Comparison of ENCODE assay signal across 14 cellular contexts in the genomic region with DNA sequence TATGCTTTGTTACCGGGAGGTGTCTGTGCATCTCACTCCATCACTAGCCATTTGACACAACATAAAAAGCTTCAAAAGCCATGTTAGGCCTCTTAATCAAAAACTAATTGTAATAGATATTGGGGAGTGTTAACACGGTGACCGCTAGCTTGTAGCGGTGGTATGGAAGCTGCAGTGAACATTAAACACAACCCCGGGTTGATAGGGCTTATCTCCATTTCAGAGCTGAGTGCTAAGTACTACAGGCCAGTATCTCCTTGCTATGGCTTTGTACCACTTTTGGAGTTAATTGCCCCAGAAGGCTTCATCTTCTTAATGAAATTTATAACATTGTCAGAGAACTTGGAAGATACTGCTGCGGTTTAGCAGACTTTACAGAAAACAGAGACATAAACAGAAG.
DNase-seq lines count a peak whose midpoint lies in the region; ATAC-seq, FAIRE-seq and TF ChIP-seq lines count a peak whose summit lies in the region.
"Had no signal": no experiment of that assay in that cellular context is flagged by ENCODE, and none has a peak within 500 bp of the region (broad histone marks: within the 10 kb centered on the region; RNA-seq: fewer than 3 reads in every experiment).

No MANE protein-coding gene starts in this region.

- H3K9me1 ChIP-seq in K562 (ENCODE audit: control insufficient read depth, insufficient read depth, low read length): no peaks in the 10 kb centered on the region

- peak overlapping the region; percentile 23 for H3K4me3 Mint-ChIP-seq in type B pancreatic cell

- H4K8ac ChIP-seq in mesendoderm (ENCODE audit: low read depth, low read length): no peak overlapping the region

- H2BK5ac ChIP-seq in mesendoderm (ENCODE audit: low read length): no peak overlapping the region

- H2AFZ ChIP-seq in K562 (ENCODE audit: low read depth, low read length): 0 out of 2 replicates have a peak overlapping the region, but pooled peaks have one; percentile 2

- H3K79me2 ChIP-seq in K562 (ENCODE audit: control insufficient read depth, insufficient read depth, low read length) (no peaks in the 10 kb centered on the region), mesendoderm (ENCODE audit: control insufficient read depth, insufficient read depth, low read length) (no peaks in the 10 kb centered on the region)

- H3K9me3 Mint-ChIP-seq in type B pancreatic cell: no peaks in the 10 kb centered on the region

- H3K4me1 ChIP-seq in K562 (replicated peaks in 1 of 2; ENCODE audit: control insufficient read depth in 2 of 2, insufficient read depth in 2 of 2, low read length in 2 of 2): no peaks in the 10 kb centered on the region; a peak in 1 of 5 replicates
- H3K4me1 ChIP-seq in mesendoderm (ENCODE audit: control insufficient read depth, low read depth, low read length): no peaks in the 10 kb centered on the region
- H3K4me1 ChIP-seq: BLaER1 treated with 17β-estradiol and CSF1 and Interleukin-3, amounts not matched to agents 10 nM and 100 nM had no signal

- TF ChIP-seq POLR2A in K562 (conservative IDR thresholded peaks at IDR 0.05): no peak

- no peak overlapping the region for H2BK120ac ChIP-seq in mesendoderm (ENCODE audit: low read depth, low read length)

- no peak overlapping the region for H3K56ac ChIP-seq in mesendoderm (ENCODE audit: low read length)

- FAIRE-seq in K562 (lab: Jason Lieb, UNC): peak; percentile 79
- FAIRE-seq: H54 had no signal

- H3K23ac ChIP-seq in mesendoderm (ENCODE audit: low read length): no peak overlapping the region

- peak overlapping the region; percentile 24 for H3K27ac ChIP-seq in AG04450 (ENCODE audit: low read depth, low read length)
- H3K27ac ChIP-seq in K562 (ENCODE audit: extremely low read depth, low read depth, low read length): no peak overlapping the region
- H3K27ac ChIP-seq in mesendoderm (ENCODE audit: low read depth, low read length): no peak overlapping the region
- H3K27ac ChIP-seq: BLaER1 treated with 17β-estradiol and CSF1 and Interleukin-3, amounts not matched to agents 10 nM and 100 nM had no signal

- no peak overlapping the region for H2BK15ac ChIP-seq in mesendoderm (replicated peaks; ENCODE audit: low read depth)

- TF ChIP-seq RAD21 in K562 (CRISPR knock-in tag; conservative IDR thresholded peaks at IDR 0.05 in 1 of 2, IDR thresholded peaks at IDR 0.05 in 1 of 2): no peak

- H3K27me3 Mint-ChIP-seq in type B pancreatic cell: no peaks in the 10 kb centered on the region
- H3K27me3 Mint-ChIP-seq: CD4-positive, CD25-positive, alpha-beta regulatory T cell had no signal

- TF ChIP-seq CTCF in AG04450 (IDR thresholded peaks at IDR 0.05; ENCODE audit: low read depth, low read length) (no peak), K562 (IDR thresholded peaks at IDR 0.05 in 2 of 3, conservative IDR thresholded peaks at IDR 0.05 in 1 of 3; ENCODE audit: insufficient read depth in 2 of 3, low read depth in 1 of 3, low read length in 3 of 3) (no peak), type B pancreatic cell (conservative IDR thresholded peaks at IDR 0.05) (no peak)

- 39% methylated on average over 6 of the region's 6 CpGs for WGBS in K562 (ENCODE audit: insufficient coverage, low coverage, missing lambda C conversion rate)
- WGBS in mesendoderm (ENCODE audit: extremely low coverage, insufficient coverage, low lambda C conversion rate): no CpG with 5 or more reads among the region's 6 CpGs

- no peak for TF ChIP-seq EP300 in K562 (IDR thresholded peaks at IDR 0.05; ENCODE audit: low read length)

- no peak overlapping the region for H3K27ac Mint-ChIP-seq in type B pancreatic cell
- H3K27ac Mint-ChIP-seq: CD4-positive, CD25-positive, alpha-beta regulatory T cell had no signal

- H3K9ac ChIP-seq in K562 (ENCODE audit: insufficient read depth in 1 of 2, low read depth in 2 of 2, low read length in 2 of 2): no peak overlapping the region
- H3K9ac ChIP-seq in mesendoderm (ENCODE audit: low read length): no peak overlapping the region
- H3K9ac ChIP-seq: BLaER1 treated with 17β-estradiol and CSF1 and Interleukin-3, amounts not matched to agents 10 nM and 100 nM had no signal

- POLR2A ChIA-PET in AG04450 (lab: Yijun Ruan, JAX) (no interaction called here), K562 (lab: Yijun Ruan, JAX) (no interaction called here)

- intact Hi-C loops in K562 (cut with micrococcal nuclease): no loop called here

- no peak overlapping the region for H3K18ac ChIP-seq in mesendoderm (ENCODE audit: low read length)

- CTCF ChIA-PET in AG04450 (lab: Charles Lee): no interaction called here
- CTCF ChIA-PET in K562 (lab: Yijun Ruan, JAX; ENCODE audit: low intra/inter-chr PET ratio): no interaction called here

- H3K4me1 Mint-ChIP-seq in type B pancreatic cell (ENCODE audit: unreplicated experiment): peaks cover 46% of the 10 kb centered on the region
- H3K4me1 Mint-ChIP-seq: CD4-positive, CD25-positive, alpha-beta regulatory T cell had no signal

- peaks cover 7% of the 10 kb centered on the region for H3K36me3 Mint-ChIP-seq in type B pancreatic cell
- H3K36me3 Mint-ChIP-seq: CD4-positive, CD25-positive, alpha-beta regulatory T cell had no signal

- no peaks in the 10 kb centered on the region for H4K20me1 ChIP-seq in K562 (replicated peaks; ENCODE audit: control insufficient read depth, insufficient read depth, low read length)
- H4K20me1 ChIP-seq: BLaER1 treated with 17β-estradiol and CSF1 and Interleukin-3, amounts not matched to agents 10 nM and 100 nM had no signal

- H3K27me3 ChIP-seq in AG04450 (ENCODE audit: control insufficient read depth, insufficient read depth, low read length) (no peaks in the 10 kb centered on the region), K562 (ENCODE audit: control insufficient read depth in 2 of 2, insufficient read depth in 2 of 2, low read length in 2 of 2) (no peaks in the 10 kb centered on the region), mesendoderm (ENCODE audit: insufficient read depth, low read length, poor library complexity) (no peaks in the 10 kb centered on the region)
- H3K27me3 ChIP-seq: BLaER1 treated with 17β-estradiol and CSF1 and Interleukin-3, amounts not matched to agents 10 nM and 100 nM had no signal

- H3K4me3 ChIP-seq in AG04450 (ENCODE audit: low read depth, low read length) (no peak overlapping the region), K562 (no peak overlapping the region), mesendoderm (ENCODE audit: low read length) (no peak overlapping the region)
- H3K4me3 ChIP-seq: BLaER1 treated with 17β-estradiol and CSF1 and Interleukin-3, amounts not matched to agents 10 nM and 100 nM had no signal

- ATAC-seq in K562: peak; percentile 50
- ATAC-seq in HG03045 (IDR thresholded peaks at IDR 0.05; ENCODE audit: unreplicated experiment): no peak
- ATAC-seq: HCT116 had no signal

- in situ Hi-C loops in K562 (cut with MboI): no loop called here

- H3K79me1 ChIP-seq in mesendoderm (ENCODE audit: low read length): no peaks in the 10 kb centered on the region

- no TSS peak for BruUV-seq in K562 (replicated peaks; lab: Mats Ljungman, UMichigan)

- H3K4ac ChIP-seq in mesendoderm (ENCODE audit: low read depth, low read length): no peak overlapping the region

- no peak overlapping the region for H4K5ac ChIP-seq in mesendoderm (ENCODE audit: low read length)

- H3K9me3 ChIP-seq in AG04450 (ENCODE audit: control insufficient read depth, insufficient read depth, low read length): no peaks in the 10 kb centered on the region; the same call in 1 of the 2 replicates
- H3K9me3 ChIP-seq in K562 (replicated peaks; ENCODE audit: control insufficient read depth, insufficient read depth, low read depth, low read length): no peaks in the 10 kb centered on the region; the same call in 1 of the 2 replicates
- H3K9me3 ChIP-seq: BLaER1 treated with 17β-estradiol and CSF1 and Interleukin-3, amounts not matched to agents 10 nM and 100 nM had no signal

- H3K36me3 ChIP-seq in K562 (ENCODE audit: control insufficient read depth, insufficient read depth, low read length) (no peaks in the 10 kb centered on the region; the same call in 2 of the 3 replicates), mesendoderm (ENCODE audit: control insufficient read depth, insufficient read depth, low read length) (no peaks in the 10 kb centered on the region)
- H3K36me3 ChIP-seq: BLaER1 treated with 17β-estradiol and CSF1 and Interleukin-3, amounts not matched to agents 10 nM and 100 nM had no signal

- H2AK5ac ChIP-seq in mesendoderm (ENCODE audit: low read length): no peak overlapping the region

- no peak overlapping the region for H3K4me2 ChIP-seq in K562 (ENCODE audit: insufficient read depth, low read length)
- H3K4me2 ChIP-seq in mesendoderm (ENCODE audit: low read length): no peak overlapping the region
- H3K4me2 ChIP-seq: BLaER1 treated with 17β-estradiol and CSF1 and Interleukin-3, amounts not matched to agents 10 nM and 100 nM had no signal

- DNase-seq in AG04450 (ENCODE audit: low read depth, low spot score) (no peak), K562 (ENCODE audit: extremely low read depth in 1 of 4, low spot score in 3 of 4) (peak in 1 of 4 experiments; percentile 14), mesendoderm (peak; percentile 27), type B pancreatic cell (ENCODE audit: extremely low spot score, unreplicated experiment) (no peak), T-helper 9 cell (no peak), NCI-H526 treated with DMSO at 0.1 percent for 48 hours (lab: John Stamatoyannopoulos, UW) (no peak)
- DNase-seq: 8988T; CD4-positive, CD25-positive, alpha-beta regulatory T cell; DMS53; GF-D8 had no signal

TF ChIP-seq in K562, 482 proteins besides CTCF, POLR2A, EP300 and RAD21 (continues in another document):
- TF ChIP-seq, protein P1, sequence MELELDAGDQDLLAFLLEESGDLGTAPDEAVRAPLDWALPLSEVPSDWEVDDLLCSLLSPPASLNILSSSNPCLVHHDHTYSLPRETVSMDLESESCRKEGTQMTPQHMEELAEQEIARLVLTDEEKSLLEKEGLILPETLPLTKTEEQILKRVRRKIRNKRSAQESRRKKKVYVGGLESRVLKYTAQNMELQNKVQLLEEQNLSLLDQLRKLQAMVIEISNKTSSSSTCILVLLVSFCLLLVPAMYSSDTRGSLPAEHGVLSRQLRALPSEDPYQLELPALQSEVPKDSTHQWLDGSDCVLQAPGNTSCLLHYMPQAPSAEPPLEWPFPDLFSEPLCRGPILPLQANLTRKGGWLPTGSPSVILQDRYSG (tag; conservative IDR thresholded peaks at IDR 0.05; ENCODE audit: low read depth): no peak
- TF ChIP-seq, protein P2, sequence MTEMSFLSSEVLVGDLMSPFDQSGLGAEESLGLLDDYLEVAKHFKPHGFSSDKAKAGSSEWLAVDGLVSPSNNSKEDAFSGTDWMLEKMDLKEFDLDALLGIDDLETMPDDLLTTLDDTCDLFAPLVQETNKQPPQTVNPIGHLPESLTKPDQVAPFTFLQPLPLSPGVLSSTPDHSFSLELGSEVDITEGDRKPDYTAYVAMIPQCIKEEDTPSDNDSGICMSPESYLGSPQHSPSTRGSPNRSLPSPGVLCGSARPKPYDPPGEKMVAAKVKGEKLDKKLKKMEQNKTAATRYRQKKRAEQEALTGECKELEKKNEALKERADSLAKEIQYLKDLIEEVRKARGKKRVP (CRISPR knock-in tag; IDR thresholded peaks at IDR 0.05): no peak
